Comparison of ENCODE assay signal across 1 cellular context in genomic region chr9:121688149-121688680, GRCh38.
TF ChIP-seq lines count a peak whose summit lies in the region.

No MANE protein-coding gene starts in this region.

TF ChIP-seq in HepG2, 621 proteins besides CTCF, POLR2A, EP300 and RAD21:
- TF ChIP-seq XRCC5 (optimal IDR thresholded peaks at IDR 0.05; ENCODE audit: low read length) (peak; percentile 17), ZNF207 (IDR thresholded peaks at IDR 0.05; ENCODE audit: borderline replicate concordance) (no peak)
